9 cellular contexts compared by ENCODE assay signal in the genomic region with DNA sequence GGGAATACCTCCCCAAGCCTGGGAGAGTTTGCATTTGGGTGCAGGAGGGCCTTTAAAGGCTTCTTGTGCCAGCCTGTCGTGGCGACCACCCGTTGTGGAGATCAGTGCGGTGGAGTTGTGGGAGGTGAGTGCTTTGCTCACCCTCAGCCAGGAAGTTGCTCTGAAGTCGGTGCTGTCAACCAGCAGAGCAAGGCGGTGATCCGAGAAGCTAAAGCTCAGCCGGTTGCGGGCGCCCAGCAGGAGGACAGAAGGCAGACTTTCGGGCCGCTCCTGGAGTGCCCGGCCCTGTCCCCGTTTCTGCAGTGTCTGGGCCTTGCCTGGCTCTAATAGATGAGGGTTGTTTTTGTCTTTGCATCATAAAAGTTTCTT. TPM values are rescaled to one million over a fixed set of nuclear protein-coding genes. Genes with fewer than 3 reads are reported as not detected.
DNase-seq lines count a peak whose midpoint lies in the region; ATAC-seq and TF ChIP-seq lines count a peak whose summit lies in the region.
"Had no signal": no experiment of that assay in that cellular context is flagged by ENCODE, and none has a peak within 500 bp of the region (broad histone marks: within the 10 kb centered on the region; RNA-seq: fewer than 3 reads in every experiment).

No MANE protein-coding gene starts in this region.

- H4K20me1 ChIP-seq in DND-41 (ENCODE audit: insufficient read depth, low read length) (peaks cover 60% of the 10 kb centered on the region), OCI-LY1 (ENCODE audit: insufficient read depth, low read length) (no peaks in the 10 kb centered on the region)

- peak overlapping the region; percentile 90 for H3K4me3 Mint-ChIP-seq in chondrocyte (ENCODE audit: unreplicated experiment)

- no peak for TF ChIP-seq CTCF in DND-41 (IDR thresholded peaks at IDR 0.05; ENCODE audit: borderline replicate concordance, extremely low read depth, low read length, poor library complexity, severe bottlenecking)
- TF ChIP-seq CTCF in OCI-LY1 (IDR thresholded peaks at IDR 0.05; ENCODE audit: low read length), result no peak
- peak; percentile 25 for TF ChIP-seq CTCF in chondrocyte (IDR thresholded peaks at IDR 0.05)

- H3K27ac ChIP-seq in DND-41 (ENCODE audit: low read length), result peak overlapping the region; percentile 74
- no peak overlapping the region for H3K27ac ChIP-seq in OCI-LY1 (ENCODE audit: low read depth, low read length, poor library complexity, severe bottlenecking)
- peak overlapping the region; percentile 8 for H3K27ac ChIP-seq in muscle layer of duodenum (ENCODE audit: low read length)

- in situ Hi-C loops in G401 (cut with HindIII; ENCODE audit: low sequenced_read_pairs), result no loop called here

- no peaks in the 10 kb centered on the region for H3F3A ChIP-seq in OCI-LY1 (ENCODE audit: insufficient read depth, low read length)

- H3K9ac ChIP-seq in DND-41 (ENCODE audit: low read depth, low read length), result peak overlapping the region; percentile 90
- H3K9ac ChIP-seq in OCI-LY1 (ENCODE audit: low read length), result peak overlapping the region; percentile 92

- no peaks in the 10 kb centered on the region for H3K9me2 ChIP-seq in OCI-LY1 (ENCODE audit: low read depth, low read length)

- ATAC-seq in DND-41 (ENCODE audit: insufficient read depth, low read depth) (peak; percentile 24; the same call in 1 of the 3 replicates), GM19395 (IDR thresholded peaks at IDR 0.05; ENCODE audit: unreplicated experiment) (no peak)

- no peaks in the 10 kb centered on the region for H3K9me3 Mint-ChIP-seq in chondrocyte (ENCODE audit: low read depth)

- H2AFZ ChIP-seq in DND-41 (ENCODE audit: low read depth, low read length) (no peak overlapping the region), OCI-LY1 (ENCODE audit: low read length) (no peak overlapping the region)

- H3K27me3 ChIP-seq in DND-41 (ENCODE audit: insufficient read depth, low read length, poor library complexity) (no peaks in the 10 kb centered on the region), OCI-LY1 (ENCODE audit: insufficient read depth, low read length) (no peaks in the 10 kb centered on the region), muscle layer of duodenum (ENCODE audit: low read depth, low read length) (no peaks in the 10 kb centered on the region)

- DNase-seq in DND-41 (peak; percentile 56), chondrocyte (ENCODE audit: low spot score) (no peak), G401 (ENCODE audit: low spot score) (no peak), pons (ENCODE audit: low spot score) (no peak), NCI-H1436 (lab: John Stamatoyannopoulos, UW) (no peak)

- peak overlapping the region; percentile 85 for H3K4me2 ChIP-seq in DND-41 (ENCODE audit: insufficient read depth, low read length)
- peak overlapping the region; percentile 90 for H3K4me2 ChIP-seq in OCI-LY1 (ENCODE audit: low read length)

- peaks cover 58% of the 10 kb centered on the region for H3K36me3 ChIP-seq in DND-41 (ENCODE audit: insufficient read depth, low read length)
- H3K36me3 ChIP-seq in OCI-LY1 (ENCODE audit: insufficient read depth, low read length), result peaks cover 46% of the 10 kb centered on the region
- peaks cover 9 to 22% of the 10 kb centered on the region in 2 donors for H3K36me3 ChIP-seq in muscle layer of duodenum (ENCODE audit: control insufficient read depth in 1 of 2, insufficient read depth in 2 of 2, low read length in 2 of 2)

- H3K79me2 ChIP-seq in DND-41 (ENCODE audit: insufficient read depth, low read length) (peaks cover 67% of the 10 kb centered on the region), OCI-LY1 (ENCODE audit: insufficient read depth, low read length) (peaks cover 45% of the 10 kb centered on the region)

- H3K4me1 ChIP-seq in DND-41 (ENCODE audit: insufficient read depth, low read length) (peaks cover 47% of the 10 kb centered on the region), OCI-LY1 (ENCODE audit: insufficient read depth, low read length, severe bottlenecking) (peaks cover 17% of the 10 kb centered on the region), muscle layer of duodenum (ENCODE audit: control insufficient read depth in 1 of 2, insufficient read depth in 2 of 2, low read length in 2 of 2) (peaks cover 10 to 48% of the 10 kb centered on the region in 2 donors)

- H3K27me3 Mint-ChIP-seq in chondrocyte (ENCODE audit: low read depth), result no peaks in the 10 kb centered on the region

- H3K27ac Mint-ChIP-seq in chondrocyte (ENCODE audit: unreplicated experiment), result peak overlapping the region; percentile 92

- H3K9me3 ChIP-seq in DND-41 (ENCODE audit: insufficient read depth, low read length, severe bottlenecking), result no peaks in the 10 kb centered on the region
- H3K9me3 ChIP-seq in OCI-LY1 (ENCODE audit: low read length), result no peaks in the 10 kb centered on the region
- H3K9me3 ChIP-seq in muscle layer of duodenum (ENCODE audit: control insufficient read depth in 1 of 2, low read length in 2 of 2), result no peaks in the 10 kb centered on the region

- peaks cover 31% of the 10 kb centered on the region for H3K4me1 Mint-ChIP-seq in chondrocyte (ENCODE audit: low read depth)

- peak overlapping the region; percentile 61 to 70; a peak in 3 of 4 replicates for H3K4me3 ChIP-seq in DND-41 (ENCODE audit: low read depth in 1 of 2, low read length in 2 of 2)
- peak overlapping the region; percentile 96 for H3K4me3 ChIP-seq in OCI-LY1 (ENCODE audit: low read depth, low read length, poor library complexity, severe bottlenecking)
- peak overlapping the region; percentile 81 to 92 for H3K4me3 ChIP-seq in muscle layer of duodenum (ENCODE audit: low read depth in 1 of 2, low read length in 2 of 2)

- H3K36me3 Mint-ChIP-seq in chondrocyte (ENCODE audit: low read depth), result peaks cover 2% of the 10 kb centered on the region

RNA-seq across cellular contexts. Expression of a gene that starts 1.4 kb away (rescaled TPM):
- 97.9 to 110 TPM (median 105 TPM) in 3 replicates for total RNA-seq in chondrocyte
- 120 and 144 TPM in 2 replicates for total RNA-seq in G401 (2014; rRNA removed; shearing (Covaris generic))

RNA-seq across cellular contexts. Expression of a gene that starts 22.6 kb away (rescaled TPM):
- 0.36 to 1.7 TPM (median 1.5 TPM) in 3 replicates for total RNA-seq in chondrocyte
- 0.25 and 2.0 TPM in 2 replicates for total RNA-seq in G401 (2014; rRNA removed; shearing (Covaris generic))

RNA-seq across cellular contexts. Expression of a gene that starts 40.9 kb away (rescaled TPM):
- 52.2 to 56.8 TPM (median 56.0 TPM) in 3 replicates for total RNA-seq in chondrocyte
- 88.1 and 96.8 TPM in 2 replicates for total RNA-seq in G401 (2014; rRNA removed; shearing (Covaris generic))

RNA-seq across cellular contexts. Expression of a gene that starts 40.9 kb away (rescaled TPM):
- 58.3 to 68.4 TPM (median 60.7 TPM) in 3 replicates for total RNA-seq in chondrocyte
- 48.6 and 51.1 TPM in 2 replicates for total RNA-seq in G401 (2014; rRNA removed; shearing (Covaris generic))

RNA-seq across cellular contexts. Expression of a gene that starts 54.9 kb away (rescaled TPM):
- not detected in 3 replicates for total RNA-seq in chondrocyte
- not detected in 2 replicates for total RNA-seq in G401 (2014; rRNA removed; shearing (Covaris generic))
- total RNA-seq: M059J had no signal
